In genomic region chr2:227324671-227325055, GRCh38 we compare ENCODE assay signal across 8 cellular contexts. TPM values are rescaled to one million over a fixed set of nuclear protein-coding genes. Genes with fewer than 3 reads are reported as not detected.
DNase-seq lines count a peak whose midpoint lies in the region; ATAC-seq and TF ChIP-seq lines count a peak whose summit lies in the region.

No MANE protein-coding gene starts in this region.

- H3K27me3 ChIP-seq in cardiac muscle cell = no peaks in the 10 kb centered on the region

- DNase-seq in NCI-H748 treated with DMSO at 0.1 percent for 48 hours (lab: John Stamatoyannopoulos, UW) = peak; percentile 17
- DNase-seq in NCI-H748 (lab: John Stamatoyannopoulos, UW; ENCODE audit: unreplicated experiment) = no peak
- no peak for DNase-seq in activated CD8-positive, alpha-beta T cell treated with anti-CD3 and anti-CD28 coated beads for 36 hours
- no peak for DNase-seq in cardiac muscle cell (ENCODE audit: low read depth in 1 of 2, low spot score in 1 of 2)
- DNase-seq in renal cortical epithelial cell (ENCODE audit: low read depth) = peak; percentile 17
- no peak for DNase-seq in SW480 (ENCODE audit: low spot score)

- H3K4me3 Mint-ChIP-seq in activated CD8-positive, alpha-beta T cell treated with anti-CD3 and anti-CD28 coated beads for 36 hours = peak overlapping the region; percentile 90

- H3K4me1 Mint-ChIP-seq in activated CD8-positive, alpha-beta T cell treated with anti-CD3 and anti-CD28 coated beads for 36 hours (ENCODE audit: low read depth) = peaks cover 29% of the 10 kb centered on the region

- H3K27ac ChIP-seq in cardiac muscle cell = peak overlapping the region; percentile 93

- peaks cover 8% of the 10 kb centered on the region for H3K4me1 ChIP-seq in cardiac muscle cell (ENCODE audit: low read depth)

- no peaks in the 10 kb centered on the region for H3K36me3 Mint-ChIP-seq in activated CD8-positive, alpha-beta T cell treated with anti-CD3 and anti-CD28 coated beads for 36 hours (ENCODE audit: low read depth)

- CTCF ChIA-PET in activated CD8-positive, alpha-beta T cell treated with anti-CD3 and anti-CD28 coated beads for 36 hours (lab: Charles Lee) = no interaction called here

- H3K4me3 ChIP-seq in cardiac muscle cell = peak overlapping the region; percentile 64

- no peak for TF ChIP-seq CTCF in activated CD8-positive, alpha-beta T cell treated with anti-CD3 and anti-CD28 coated beads for 36 hours (IDR thresholded peaks at IDR 0.05)
- no peak for TF ChIP-seq CTCF in cardiac muscle cell (IDR thresholded peaks at IDR 0.05; ENCODE audit: low read depth, low read length)

- H3K9me3 ChIP-seq in cardiac muscle cell (ENCODE audit: low read depth) = no peaks in the 10 kb centered on the region

- intact Hi-C loops in activated CD8-positive, alpha-beta T cell treated with anti-CD3 and anti-CD28 coated beads for 36 hours (cut with micrococcal nuclease) = loop anchor here (5.0 kb wide), 1 partner anchor 138 kb away; no protein-coding TSS in a partner anchor

- H3K27me3 Mint-ChIP-seq in activated CD8-positive, alpha-beta T cell treated with anti-CD3 and anti-CD28 coated beads for 36 hours = no peaks in the 10 kb centered on the region

- peak overlapping the region; percentile 75 for H3K27ac Mint-ChIP-seq in activated CD8-positive, alpha-beta T cell treated with anti-CD3 and anti-CD28 coated beads for 36 hours

- H3K36me3 ChIP-seq in cardiac muscle cell = no peaks in the 10 kb centered on the region

- peak; percentile 15 for ATAC-seq in HG03378 (IDR thresholded peaks at IDR 0.05; ENCODE audit: unreplicated experiment)
- no peak for ATAC-seq in activated CD8-positive, alpha-beta T cell treated with anti-CD3 and anti-CD28 coated beads for 36 hours
- no peak for ATAC-seq in GM21619 (IDR thresholded peaks at IDR 0.05; ENCODE audit: unreplicated experiment)

- H3K9me3 Mint-ChIP-seq in activated CD8-positive, alpha-beta T cell treated with anti-CD3 and anti-CD28 coated beads for 36 hours = peaks cover 4% of the 10 kb centered on the region

- POLR2A ChIA-PET in activated CD8-positive, alpha-beta T cell treated with anti-CD3 and anti-CD28 coated beads for 36 hours (lab: Charles Lee) = interaction anchor here (1.1 kb wide), 1 partner anchor 135 kb away, joined by 3 read pairs; no protein-coding TSS in a partner anchor

RNA-seq across cellular contexts. Expression of gene MFF, which starts 0.4 kb away (rescaled TPM):
- total RNA-seq in activated CD8-positive, alpha-beta T cell treated with anti-CD3 and anti-CD28 coated beads for 36 hours = 10 to 100 TPM; 66.5 to 73.9 TPM
- total RNA-seq in cardiac muscle cell (109 and 144 TPM in 2 replicates), renal cortical epithelial cell (61.3 and 110 TPM in 2 replicates)
- 125 and 133 TPM in 2 replicates for polyA plus RNA-seq in cardiac muscle cell

RNA-seq across cellular contexts. Expression of gene TM4SF20, which starts 54.4 kb away (rescaled TPM):
- total RNA-seq in activated CD8-positive, alpha-beta T cell treated with anti-CD3 and anti-CD28 coated beads for 36 hours = not detected
- total RNA-seq in cardiac muscle cell (not detected in 2 replicates), renal cortical epithelial cell (not detected in 2 replicates)
- 0.19 TPM in 1 of 2 replicates, not detected in the other for polyA plus RNA-seq in cardiac muscle cell

Comparison
In these comparisons a context has a peak if more than half of its experiments do, and no peak if none do; other contexts are left out.
1. DNase-seq: peak in NCI-H748 treated with DMSO at 0.1 percent for 48 hours (single experiment) and renal cortical epithelial cell (single experiment); none in NCI-H748 (single experiment), activated CD8-positive, alpha-beta T cell treated with anti-CD3 and anti-CD28 coated beads for 36 hours (single experiment), cardiac muscle cell (0 of 2) and SW480 (single experiment).